ENCODE assay signal across 25 cellular contexts in genomic region chr20:18992418-18992817, GRCh38.
"Had no signal": no experiment of that assay in that cellular context is flagged by ENCODE, and none has a peak within 500 bp of the region (broad histone marks: within the 10 kb centered on the region; RNA-seq: fewer than 3 reads in every experiment).

No MANE protein-coding gene starts in this region.

- H3K9me3 Mint-ChIP-seq: activated naive CD8-positive, alpha-beta T cell treated with anti-CD3 and anti-CD28 coated beads, Interleukin-2, amount 10 ng/mL, durations not matched to agents 7 days and 5 days had no signal

- H3K27ac Mint-ChIP-seq: activated CD8-positive, alpha-beta T cell treated with anti-CD3 and anti-CD28 coated beads, Interleukin-2, amount 10 ng/mL, durations not matched to agents 7 days and 5 days; activated naive CD8-positive, alpha-beta T cell treated with anti-CD3 and anti-CD28 coated beads, Interleukin-2, amount 10 ng/mL, durations not matched to agents 7 days and 5 days; T-helper 2 cell treated with Interferon-gamma antibody and Interleukin-4, amounts not matched to agents 5 μg/mL and 100 μg/mL, for 36 hours; WTC11 had no signal

- DNase-seq: activated CD4-positive, alpha-beta T cell treated with anti-CD3 and anti-CD28 coated beads for 48 hours; activated CD4-positive, alpha-beta T cell treated with anti-CD3 and anti-CD28 coated beads, Interleukin-2, amount 50 U/mL, for 4 hours; activated CD4-positive, CD25-positive, alpha-beta regulatory T cell treated with anti-CD3 and anti-CD28 coated beads, Interleukin-2, amount 50 U/mL, for 72 hours; activated CD8-positive, alpha-beta memory T cell treated with anti-CD3 and anti-CD28 coated beads, Interleukin-2, amount 50 U/mL, for 48 hours; activated CD8-positive, alpha-beta T cell treated with anti-CD3 and anti-CD28 coated beads, Interleukin-2, amount 10 ng/mL, durations not matched to agents 7 days and 5 days; activated naive CD4-positive, alpha-beta T cell treated with anti-CD3 and anti-CD28 coated beads, Interleukin-2, amount 50 U/mL, for 16 hours; activated naive CD8-positive, alpha-beta T cell treated with anti-CD3 and anti-CD28 coated beads, Interleukin-2, amount 10 ng/mL, durations not matched to agents 7 days and 5 days; activated T-cell treated with anti-CD3 and anti-CD28 coated beads, Interleukin-2, amount 50 U/mL, for 1 hour; anterior cingulate cortex; caudate nucleus; Kasumi-1; NCI-H1092; NCI-H1417; NCI-H1930; NCI-H2107; NCI-H2171 treated with DMSO at 0.1 percent for 48 hours; NCI-H226; NCI-H526; NCI-H774; RPMI8226; SK-N-SH had no signal

- H3K9me3 ChIP-seq: adrenal gland, breast epithelium, SK-N-SH had no signal

- H3K36me3 ChIP-seq: adrenal gland, breast epithelium had no signal

- H3K4me3 Mint-ChIP-seq: activated CD8-positive, alpha-beta T cell treated with anti-CD3 and anti-CD28 coated beads, Interleukin-2, amount 10 ng/mL, durations not matched to agents 7 days and 5 days; activated naive CD8-positive, alpha-beta T cell treated with anti-CD3 and anti-CD28 coated beads, Interleukin-2, amount 10 ng/mL, durations not matched to agents 7 days and 5 days; T-helper 2 cell treated with Interferon-gamma antibody and Interleukin-4, amounts not matched to agents 5 μg/mL and 100 μg/mL, for 36 hours; WTC11 had no signal

- H3K36me3 Mint-ChIP-seq: activated naive CD8-positive, alpha-beta T cell treated with anti-CD3 and anti-CD28 coated beads, Interleukin-2, amount 10 ng/mL, durations not matched to agents 7 days and 5 days had no signal

- H3K27me3 ChIP-seq: adrenal gland, breast epithelium had no signal

- H3K4me3 ChIP-seq: adrenal gland, breast epithelium had no signal

- H3K4me1 ChIP-seq: adrenal gland, breast epithelium had no signal

- H3K4me1 Mint-ChIP-seq: activated naive CD8-positive, alpha-beta T cell treated with anti-CD3 and anti-CD28 coated beads, Interleukin-2, amount 10 ng/mL, durations not matched to agents 7 days and 5 days had no signal

- H3K27me3 Mint-ChIP-seq: activated naive CD8-positive, alpha-beta T cell treated with anti-CD3 and anti-CD28 coated beads, Interleukin-2, amount 10 ng/mL, durations not matched to agents 7 days and 5 days had no signal
